In genomic region chr16:53111078-53111776, GRCh38 we compare ENCODE assay signal across 1 cellular context.
A peak's percentile ranks its signal among the peaks of the same experiment; 100 is the strongest.
TF ChIP-seq lines count a peak whose summit lies in the region.

No MANE protein-coding gene starts in this region.

TF ChIP-seq in K562, 482 proteins besides CTCF, POLR2A, EP300 and RAD21:
- 0 out of 2 replicates have a peak, but pooled peaks have one; percentile 16 for TF ChIP-seq ATF3 (IDR thresholded peaks at IDR 0.05)
- no peak for TF ChIP-seq ATF3 (CRISPR knock-in tag; conservative IDR thresholded peaks at IDR 0.05)
- TF ChIP-seq PTTG1 (tag; IDR thresholded peaks at IDR 0.05; ENCODE audit: low read depth), result no peak
